ENCODE assay signal across 19 cellular contexts in genomic region chrX:15653961-15654360, GRCh38. TPM values are rescaled to one million over a fixed set of nuclear protein-coding genes. Genes with fewer than 3 reads are reported as not detected.
DNase-seq lines count a peak whose midpoint lies in the region; ATAC-seq and TF ChIP-seq lines count a peak whose summit lies in the region.
"Had no signal": no experiment of that assay in that cellular context is flagged by ENCODE, and none has a peak within 500 bp of the region (broad histone marks: within the 10 kb centered on the region; RNA-seq: fewer than 3 reads in every experiment).

No MANE protein-coding gene starts in this region.

- H3K27me3 ChIP-seq in neural progenitor cell (no peaks in the 10 kb centered on the region), smooth muscle cell (ENCODE audit: low read depth) (no peaks in the 10 kb centered on the region)
- H3K27me3 ChIP-seq: BE2C had no signal

- H3K9me3 ChIP-seq in neural progenitor cell (ENCODE audit: low read depth) (no peaks in the 10 kb centered on the region), smooth muscle cell (replicated peaks; ENCODE audit: low read depth) (no peaks in the 10 kb centered on the region)
- H3K9me3 ChIP-seq: BE2C, Caco-2 had no signal

- WGBS in smooth muscle cell (ENCODE audit: low lambda C conversion rate): 53% methylated on average over 5 of the region's 5 CpGs

- H3K9ac ChIP-seq in neural progenitor cell (no peak overlapping the region), smooth muscle cell (ENCODE audit: low read depth) (no peak overlapping the region)
- H3K9ac ChIP-seq: GM23248 had no signal

- H3F3A ChIP-seq in neural progenitor cell (ENCODE audit: low read depth) (no peaks in the 10 kb centered on the region), smooth muscle cell (ENCODE audit: low read depth) (no peaks in the 10 kb centered on the region)

- no peak overlapping the region for H2AFZ ChIP-seq in neural progenitor cell (replicated peaks)
- H2AFZ ChIP-seq in smooth muscle cell (ENCODE audit: low read depth): no peak overlapping the region
- H2AFZ ChIP-seq: GM23248 had no signal

- H3K27ac ChIP-seq in neural progenitor cell: no peak overlapping the region
- no peak overlapping the region for H3K27ac ChIP-seq in smooth muscle cell (ENCODE audit: low read depth)
- H3K27ac ChIP-seq: GM23248, HL-60 had no signal

- H4K20me1 ChIP-seq in neural progenitor cell (ENCODE audit: low read depth) (no peaks in the 10 kb centered on the region), smooth muscle cell (ENCODE audit: low read depth) (no peaks in the 10 kb centered on the region)

- H3K79me2 ChIP-seq in neural progenitor cell (ENCODE audit: low read depth) (no peaks in the 10 kb centered on the region), smooth muscle cell (ENCODE audit: low read depth) (no peaks in the 10 kb centered on the region)

- no peaks in the 10 kb centered on the region for H3K9me3 Mint-ChIP-seq in neural progenitor cell
- H3K9me3 Mint-ChIP-seq: CD4-positive, CD25-positive, alpha-beta regulatory T cell; CD8-positive, alpha-beta memory T cell had no signal

- no peaks in the 10 kb centered on the region for H3K4me1 Mint-ChIP-seq in neural progenitor cell
- H3K4me1 Mint-ChIP-seq: CD4-positive, CD25-positive, alpha-beta regulatory T cell had no signal

- TF ChIP-seq CTCF in neural progenitor cell (IDR thresholded peaks at IDR 0.05) (no peak), smooth muscle cell (IDR thresholded peaks at IDR 0.05; ENCODE audit: borderline replicate concordance, insufficient read depth, poor library complexity, severe bottlenecking) (no peak)

- H3K27me3 Mint-ChIP-seq in neural progenitor cell (ENCODE audit: insufficient read depth, low read depth): no peaks in the 10 kb centered on the region
- H3K27me3 Mint-ChIP-seq: CD4-positive, CD25-positive, alpha-beta regulatory T cell had no signal

- no peaks in the 10 kb centered on the region for H3K36me3 ChIP-seq in neural progenitor cell
- H3K36me3 ChIP-seq in smooth muscle cell (ENCODE audit: low read depth): no peaks in the 10 kb centered on the region
- H3K36me3 ChIP-seq: BE2C had no signal

- H3K36me3 Mint-ChIP-seq in neural progenitor cell: no peaks in the 10 kb centered on the region
- H3K36me3 Mint-ChIP-seq: CD4-positive, CD25-positive, alpha-beta regulatory T cell; CD8-positive, alpha-beta memory T cell had no signal

- ATAC-seq in HG03025 (IDR thresholded peaks at IDR 0.05; ENCODE audit: low FRiP score, unreplicated experiment): no peak

- DNase-seq in NCI-H82 (lab: John Stamatoyannopoulos, UW) (peak; percentile 53), NCI-H82 treated with DMSO at 0.1 percent for 48 hours (lab: John Stamatoyannopoulos, UW; ENCODE audit: unreplicated experiment) (no peak), epidermal melanocyte (ENCODE audit: insufficient read length, low spot score) (peak; percentile 15), neural progenitor cell (ENCODE audit: low spot score) (peak; percentile 39), NCI-H1694 treated with DMSO at 0.1 percent for 48 hours (lab: John Stamatoyannopoulos, UW) (no peak), smooth muscle cell (lab: John Stamatoyannopoulos, UW; ENCODE audit: unreplicated experiment) (no peak)
- DNase-seq: ACHN; BE2C; C1 segment of cervical spinal cord; Caco-2; CD4-positive, CD25-positive, alpha-beta regulatory T cell; CD8-positive, alpha-beta memory T cell; GM23248; HCEC 1CT had no signal

- no peak overlapping the region for H3K27ac Mint-ChIP-seq in neural progenitor cell
- H3K27ac Mint-ChIP-seq: CD4-positive, CD25-positive, alpha-beta regulatory T cell had no signal

- no peak overlapping the region for H3K4me3 ChIP-seq in neural progenitor cell
- no peak overlapping the region for H3K4me3 ChIP-seq in smooth muscle cell
- H3K4me3 ChIP-seq: GM23248 had no signal

- no peak overlapping the region for H3K4me3 Mint-ChIP-seq in neural progenitor cell
- H3K4me3 Mint-ChIP-seq: CD4-positive, CD25-positive, alpha-beta regulatory T cell; CD8-positive, alpha-beta memory T cell had no signal

- peaks cover 3% of the 10 kb centered on the region for H3K4me1 ChIP-seq in neural progenitor cell
- peaks cover 2% of the 10 kb centered on the region for H3K4me1 ChIP-seq in smooth muscle cell (ENCODE audit: low read depth)
- H3K4me1 ChIP-seq: BE2C, Caco-2 had no signal

- no peak overlapping the region for H3K4me2 ChIP-seq in neural progenitor cell
- H3K4me2 ChIP-seq in smooth muscle cell: no peak overlapping the region

RNA-seq across cellular contexts. Expression of gene CLTRN, which starts 10.6 kb away (rescaled TPM):
- 2.0 and 3.5 TPM in 2 replicates for total RNA-seq in neural progenitor cell (ENCODE audit: low replicate concordance)
- total RNA-seq in smooth muscle cell: 1.1 and 3.1 TPM in 2 replicates
- polyA plus RNA-seq in smooth muscle cell: 1.9 and 2.4 TPM in 2 replicates
- total RNA-seq: A172; CD4-positive, CD25-positive, alpha-beta regulatory T cell; HT1080 had no signal

RNA-seq across cellular contexts. Expression of gene ACE2, which starts 53.2 kb away (rescaled TPM):
- total RNA-seq in neural progenitor cell (ENCODE audit: low replicate concordance) (0.15 and 0.17 TPM in 2 replicates), smooth muscle cell (1.6 and 5.1 TPM in 2 replicates)
- 1.0 and 1.6 TPM in 2 replicates for polyA plus RNA-seq in smooth muscle cell
- total RNA-seq: A172; CD4-positive, CD25-positive, alpha-beta regulatory T cell; CD8-positive, alpha-beta memory T cell; GM23248; H4; HT1080 had no signal
- polyA plus RNA-seq: CD4-positive, CD25-positive, alpha-beta regulatory T cell; CD8-positive, alpha-beta memory T cell; GM23248 had no signal

Comparison
In these comparisons a context has a peak if more than half of its experiments do, and no peak if none do; other contexts are left out.
1. DNase-seq: peak in NCI-H82 (single experiment), epidermal melanocyte (single experiment) and neural progenitor cell (single experiment); none in NCI-H82 treated with DMSO at 0.1 percent for 48 hours (single experiment), NCI-H1694 treated with DMSO at 0.1 percent for 48 hours (single experiment) and smooth muscle cell (single experiment).